18 cellular contexts compared by ENCODE assay signal in the genomic region with DNA sequence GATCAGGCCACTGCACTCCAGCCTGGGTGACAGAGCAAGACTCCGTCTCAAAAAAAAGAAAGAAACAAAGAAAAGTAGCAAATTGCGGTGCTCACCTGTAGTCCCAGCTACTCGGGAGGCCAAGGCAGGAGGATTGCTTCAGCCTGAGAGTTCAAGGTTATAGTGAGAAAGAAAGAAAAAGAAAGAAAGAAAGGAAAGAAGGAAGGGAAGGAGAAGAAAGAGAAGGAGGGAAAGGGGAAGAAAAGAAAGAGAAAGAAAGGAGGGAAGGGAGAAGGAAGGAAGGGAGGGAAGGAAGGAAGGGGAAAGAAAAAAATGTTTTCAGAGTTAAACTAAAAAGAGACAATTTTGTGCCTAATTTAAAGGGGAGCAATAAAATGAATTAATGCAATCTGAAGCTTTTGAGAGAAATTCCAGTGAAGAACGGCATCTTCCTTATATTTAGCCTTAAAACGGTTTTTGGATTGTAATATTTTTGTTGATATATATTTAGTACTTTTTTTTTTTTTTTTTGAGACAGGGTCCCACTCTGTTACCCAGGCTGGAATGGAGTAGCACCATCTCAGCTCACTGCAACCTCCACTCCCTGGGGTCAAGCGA. TPM values are rescaled to one million over a fixed set of nuclear protein-coding genes. Genes with fewer than 3 reads are reported as not detected.
A peak's percentile ranks its signal among the peaks of the same experiment; 100 is the strongest.
DNase-seq lines count a peak whose midpoint lies in the region; ATAC-seq and TF ChIP-seq lines count a peak whose summit lies in the region.
"Had no signal": no experiment of that assay in that cellular context is flagged by ENCODE, and none has a peak within 500 bp of the region (broad histone marks: within the 10 kb centered on the region; RNA-seq: fewer than 3 reads in every experiment).

No MANE protein-coding gene starts in this region.

- intact Hi-C loops in Caco-2 (cut with micrococcal nuclease; ENCODE audit: unreplicated experiment), result no loop called here
- intact Hi-C loops in activated naive CD4-positive, alpha-beta T cell treated with anti-CD3 and anti-CD28 coated beads for 36 hours (cut with micrococcal nuclease), result no loop called here

- no peak overlapping the region for H3K4me3 ChIP-seq in Caco-2 (ENCODE audit: low read depth, low read length)
- H3K4me3 ChIP-seq: PC-9 had no signal

- H3K9me3 ChIP-seq in Caco-2, result no peaks in the 10 kb centered on the region

- H3K4me3 Mint-ChIP-seq in Caco-2 (ENCODE audit: unreplicated experiment) (no peak overlapping the region), HFFc6 (no peak overlapping the region), chondrocyte (ENCODE audit: unreplicated experiment) (no peak overlapping the region), progenitor cell of endocrine pancreas (ENCODE audit: low read depth) (no peak overlapping the region)
- no peak overlapping the region for H3K4me3 Mint-ChIP-seq in activated naive CD4-positive, alpha-beta T cell treated with anti-CD3 and anti-CD28 coated beads for 36 hours
- H3K4me3 Mint-ChIP-seq: CD4-positive, alpha-beta memory T cell had no signal

- H3K27me3 ChIP-seq in Caco-2 (replicated peaks; ENCODE audit: control insufficient read depth, insufficient read depth, low read length), result no peaks in the 10 kb centered on the region

- DNase-seq in Caco-2, result no peak
- no peak for DNase-seq in HFFc6
- DNase-seq in chondrocyte (ENCODE audit: low spot score), result no peak
- no peak for DNase-seq in progenitor cell of endocrine pancreas (ENCODE audit: low spot score, unreplicated experiment)
- DNase-seq in activated naive CD4-positive, alpha-beta T cell treated with anti-CD3 and anti-CD28 coated beads for 36 hours, result no peak
- DNase-seq in AG20443 (ENCODE audit: low spot score), result no peak
- DNase-seq: C1 segment of cervical spinal cord; CD4-positive, alpha-beta memory T cell; COR-L47; MM.1S; NCI-H2029; NCI-H446; NCI-H524 treated with DMSO at 0.1 percent for 48 hours; NCI-H82; PC-9; Right ventricle myocardium superior had no signal

- H3K4me1 Mint-ChIP-seq in Caco-2 (ENCODE audit: low read depth, unreplicated experiment) (peaks cover 12% of the 10 kb centered on the region), HFFc6 (ENCODE audit: low read depth) (peaks cover 29% of the 10 kb centered on the region), chondrocyte (ENCODE audit: low read depth) (peaks cover 18% of the 10 kb centered on the region), progenitor cell of endocrine pancreas (ENCODE audit: low read depth) (peaks cover 4% of the 10 kb centered on the region)
- H3K4me1 Mint-ChIP-seq in activated naive CD4-positive, alpha-beta T cell treated with anti-CD3 and anti-CD28 coated beads for 36 hours (ENCODE audit: low read depth), result no peaks in the 10 kb centered on the region

- CTCF ChIA-PET in Caco-2 (lab: Charles Lee), result interaction anchor here (0.7 to 1.3 kb wide), 2 partner anchors 10 to 111 kb away, joined by 3 to 8 read pairs; no protein-coding TSS in a partner anchor
- CTCF ChIA-PET in activated naive CD4-positive, alpha-beta T cell treated with anti-CD3 and anti-CD28 coated beads for 36 hours (lab: Charles Lee), result no interaction called here

- BruUV-seq in Caco-2 (replicated peaks; lab: Mats Ljungman, UMichigan), result no TSS peak

- POLR2A ChIA-PET in Caco-2 (lab: Charles Lee), result no interaction called here

- H3K36me3 ChIP-seq in Caco-2 (ENCODE audit: control insufficient read depth, insufficient read depth, low read length), result no peaks in the 10 kb centered on the region; the same call in 1 of the 2 replicates

- TF ChIP-seq CTCF in Caco-2 (IDR thresholded peaks at IDR 0.05; ENCODE audit: insufficient read depth in 1 of 2, low read depth in 1 of 2, low read length in 1 of 2, severe bottlenecking in 1 of 2, unreplicated experiment in 1 of 2) (no peak), HFFc6 (IDR thresholded peaks at IDR 0.05) (no peak), chondrocyte (IDR thresholded peaks at IDR 0.05) (no peak), progenitor cell of endocrine pancreas (IDR thresholded peaks at IDR 0.05; ENCODE audit: unreplicated experiment) (no peak)

- peaks cover 31% of the 10 kb centered on the region for H3K4me1 ChIP-seq in Caco-2

- H3K36me3 Mint-ChIP-seq in Caco-2 (ENCODE audit: insufficient read depth, unreplicated experiment) (peaks cover 43% of the 10 kb centered on the region), HFFc6 (ENCODE audit: low read depth) (peaks cover 7% of the 10 kb centered on the region), chondrocyte (ENCODE audit: low read depth) (peaks cover 9% of the 10 kb centered on the region), progenitor cell of endocrine pancreas (ENCODE audit: insufficient read depth) (peaks cover 8% of the 10 kb centered on the region)
- no peaks in the 10 kb centered on the region for H3K36me3 Mint-ChIP-seq in activated naive CD4-positive, alpha-beta T cell treated with anti-CD3 and anti-CD28 coated beads for 36 hours (ENCODE audit: low read depth)

- H3K9me3 Mint-ChIP-seq in Caco-2 (ENCODE audit: unreplicated experiment) (no peaks in the 10 kb centered on the region), HFFc6 (no peaks in the 10 kb centered on the region), chondrocyte (ENCODE audit: low read depth) (no peaks in the 10 kb centered on the region), progenitor cell of endocrine pancreas (ENCODE audit: low read depth) (no peaks in the 10 kb centered on the region)
- no peaks in the 10 kb centered on the region for H3K9me3 Mint-ChIP-seq in activated naive CD4-positive, alpha-beta T cell treated with anti-CD3 and anti-CD28 coated beads for 36 hours
- H3K9me3 Mint-ChIP-seq: CD4-positive, alpha-beta memory T cell had no signal

- H3K27ac Mint-ChIP-seq in Caco-2 (ENCODE audit: unreplicated experiment) (peak overlapping the region; percentile 65), HFFc6 (peak overlapping the region; percentile 8), chondrocyte (ENCODE audit: unreplicated experiment) (peak overlapping the region; percentile 12), progenitor cell of endocrine pancreas (peak overlapping the region; percentile 76)
- H3K27ac Mint-ChIP-seq in activated naive CD4-positive, alpha-beta T cell treated with anti-CD3 and anti-CD28 coated beads for 36 hours, result no peak overlapping the region
- H3K27ac Mint-ChIP-seq: CD4-positive, alpha-beta memory T cell had no signal

- H3K27me3 Mint-ChIP-seq in Caco-2 (ENCODE audit: insufficient read depth, unreplicated experiment), result no peaks in the 10 kb centered on the region
- H3K27me3 Mint-ChIP-seq in HFFc6 (ENCODE audit: insufficient read depth), result no peaks in the 10 kb centered on the region; the same call in 1 of the 2 replicates
- H3K27me3 Mint-ChIP-seq in chondrocyte (ENCODE audit: low read depth), result no peaks in the 10 kb centered on the region
- no peaks in the 10 kb centered on the region for H3K27me3 Mint-ChIP-seq in progenitor cell of endocrine pancreas
- no peaks in the 10 kb centered on the region for H3K27me3 Mint-ChIP-seq in activated naive CD4-positive, alpha-beta T cell treated with anti-CD3 and anti-CD28 coated beads for 36 hours (ENCODE audit: low read depth)
- H3K27me3 Mint-ChIP-seq: CD4-positive, alpha-beta memory T cell had no signal

- no peak for ATAC-seq in GM21423 (IDR thresholded peaks at IDR 0.05; ENCODE audit: unreplicated experiment)
- ATAC-seq in GM21381 (IDR thresholded peaks at IDR 0.05; ENCODE audit: unreplicated experiment), result no peak

RNA-seq across cellular contexts. Expression of a gene that starts 47.4 kb away (rescaled TPM):
- total RNA-seq in Caco-2 (2022) (21.4 and 25.3 TPM in 2 replicates), chondrocyte (8.8 to 10.9 TPM (median 10.4 TPM) in 3 replicates), progenitor cell of endocrine pancreas (23.4 and 24.5 TPM in 2 replicates)
- total RNA-seq in HFFc6 (2021; fragmentation: NEBNext Ultra II Directional; extraction: Animal tissue kit (Norgen Biotek cat#: 25700)), result 10 to 100 TPM; 11.2 to 14.0 (median 12.9) TPM
- 10 to 100 TPM; 15.7 to 16.9 TPM for total RNA-seq in activated naive CD4-positive, alpha-beta T cell treated with anti-CD3 and anti-CD28 coated beads for 36 hours
